ENCODE assay signal across 16 cellular contexts in the genomic region with DNA sequence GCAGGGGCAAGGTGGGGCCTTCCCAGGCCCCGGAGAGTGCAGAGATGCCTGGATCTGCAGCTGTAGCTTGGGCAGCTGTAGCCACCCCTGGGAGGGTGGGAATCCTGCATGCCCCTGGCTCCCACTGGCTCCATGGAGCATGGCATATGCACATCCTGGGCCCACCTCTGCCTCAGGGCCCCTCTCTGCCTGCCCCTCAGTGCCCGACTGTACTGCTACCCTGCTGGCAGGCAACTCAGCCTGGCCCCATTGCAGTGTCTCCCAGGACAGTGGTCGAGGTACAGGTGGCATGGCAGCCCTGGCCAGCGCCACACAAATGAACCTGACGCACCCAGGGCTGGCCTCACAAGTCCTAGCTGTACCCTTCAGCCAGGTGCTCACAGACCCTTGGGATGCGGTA. TPM values are rescaled to one million over a fixed set of nuclear protein-coding genes. Genes with fewer than 3 reads are reported as not detected.
DNase-seq lines count a peak whose midpoint lies in the region; ATAC-seq and TF ChIP-seq lines count a peak whose summit lies in the region.
"Had no signal": no experiment of that assay in that cellular context is flagged by ENCODE, and none has a peak within 500 bp of the region (broad histone marks: within the 10 kb centered on the region; RNA-seq: fewer than 3 reads in every experiment).

No MANE protein-coding gene starts in this region.

- H3K4me1 ChIP-seq in right cardiac atrium (ENCODE audit: control insufficient read depth, insufficient read depth, low read length) (peaks cover 9% of the 10 kb centered on the region), right atrium auricular region (peaks cover 0 to 11% of the 10 kb centered on the region in 2 donors)
- H3K4me1 ChIP-seq in naive thymus-derived CD4-positive, alpha-beta T cell (ENCODE audit: control insufficient read depth in 2 of 2, insufficient read depth in 2 of 2, low read length in 2 of 2), result peaks cover 3 to 23% of the 10 kb centered on the region in 2 donors

- peaks cover 41% of the 10 kb centered on the region for H3K4me1 Mint-ChIP-seq in T-helper 17 cell
- H3K4me1 Mint-ChIP-seq in naive thymus-derived CD4-positive, alpha-beta T cell, result peaks cover 19 to 83% (median 53%) of the 10 kb centered on the region in 7 donors
- peaks cover 13% of the 10 kb centered on the region for H3K4me1 Mint-ChIP-seq in activated CD4-positive, alpha-beta memory T cell treated with anti-CD3 and anti-CD28 coated beads, Interleukin-2, amount 10 ng/mL, durations not matched to agents 7 days and 5 days

- H3K27ac ChIP-seq in right cardiac atrium (ENCODE audit: low read length) (no peak overlapping the region), right atrium auricular region (no peak overlapping the region)
- no peak overlapping the region for H3K27ac ChIP-seq in naive thymus-derived CD4-positive, alpha-beta T cell (ENCODE audit: low read depth, low read length)
- H3K27ac ChIP-seq: BLaER1 treated with 17β-estradiol and CSF1 and Interleukin-3, amounts not matched to agents 10 nM and 100 nM had no signal

- TF ChIP-seq CTCF in right atrium auricular region (IDR thresholded peaks at IDR 0.05), result no peak

- ATAC-seq in right cardiac atrium, result peak; percentile 17 to 33
- ATAC-seq in T-helper 17 cell, result peak; percentile 16
- ATAC-seq in naive thymus-derived CD4-positive, alpha-beta T cell, result peak; percentile 16
- ATAC-seq in HG02973 (IDR thresholded peaks at IDR 0.05; ENCODE audit: unreplicated experiment), result no peak
- ATAC-seq: CD8-positive, alpha-beta T cell; GM23338; HCT116 had no signal

- 98% methylated on average over 6 of the region's 6 CpGs for WGBS in right cardiac atrium

- H3K9me3 Mint-ChIP-seq in naive thymus-derived CD4-positive, alpha-beta T cell, result peaks cover 0 to 2% (median 0%) of the 10 kb centered on the region in 11 donors
- H3K9me3 Mint-ChIP-seq in activated CD4-positive, alpha-beta memory T cell treated with anti-CD3 and anti-CD28 coated beads, Interleukin-2, amount 10 ng/mL, durations not matched to agents 7 days and 5 days, result no peaks in the 10 kb centered on the region
- H3K9me3 Mint-ChIP-seq: CD8-positive, alpha-beta T cell; GM23338; HFFc6; IgD-negative memory B cell had no signal

- H3K4me3 ChIP-seq in right cardiac atrium (ENCODE audit: low read length) (no peak overlapping the region), right atrium auricular region (no peak overlapping the region)
- no peak overlapping the region for H3K4me3 ChIP-seq in naive thymus-derived CD4-positive, alpha-beta T cell (ENCODE audit: low read length)
- H3K4me3 ChIP-seq: BLaER1 treated with 17β-estradiol and CSF1 and Interleukin-3, amounts not matched to agents 10 nM and 100 nM; GM23338 had no signal

- H3K36me3 Mint-ChIP-seq in T-helper 17 cell (ENCODE audit: low read depth), result no peaks in the 10 kb centered on the region
- peaks cover 0 to 10% (median under 1%) of the 10 kb centered on the region in 5 donors for H3K36me3 Mint-ChIP-seq in naive thymus-derived CD4-positive, alpha-beta T cell
- no peaks in the 10 kb centered on the region for H3K36me3 Mint-ChIP-seq in activated CD4-positive, alpha-beta memory T cell treated with anti-CD3 and anti-CD28 coated beads, Interleukin-2, amount 10 ng/mL, durations not matched to agents 7 days and 5 days (ENCODE audit: low read depth)
- H3K36me3 Mint-ChIP-seq: IgD-negative memory B cell had no signal

- POLR2A ChIA-PET in naive thymus-derived CD4-positive, alpha-beta T cell (lab: Charles Lee), result no interaction called here
- POLR2A ChIA-PET in activated CD4-positive, alpha-beta memory T cell treated with anti-CD3 and anti-CD28 coated beads, Interleukin-2, amount 10 ng/mL, durations not matched to agents 7 days and 5 days (lab: Charles Lee), result no interaction called here

- no peaks in the 10 kb centered on the region for H3K9me3 ChIP-seq in right cardiac atrium (ENCODE audit: control insufficient read depth, low read length)
- H3K9me3 ChIP-seq in right atrium auricular region, result no peaks in the 10 kb centered on the region
- no peaks in the 10 kb centered on the region for H3K9me3 ChIP-seq in T-helper 17 cell (ENCODE audit: control insufficient read depth, low read length, poor library complexity, severe bottlenecking)
- H3K9me3 ChIP-seq in naive thymus-derived CD4-positive, alpha-beta T cell (ENCODE audit: control insufficient read depth in 2 of 3, low read length in 3 of 3), result no peaks in the 10 kb centered on the region

- H3K27me3 ChIP-seq in right cardiac atrium (ENCODE audit: control insufficient read depth, insufficient read depth) (no peaks in the 10 kb centered on the region), right atrium auricular region (no peaks in the 10 kb centered on the region)
- no peaks in the 10 kb centered on the region for H3K27me3 ChIP-seq in naive thymus-derived CD4-positive, alpha-beta T cell (ENCODE audit: control insufficient read depth in 2 of 2, insufficient read depth in 2 of 2, low read length in 2 of 2)
- H3K27me3 ChIP-seq: BLaER1 treated with 17β-estradiol and CSF1 and Interleukin-3, amounts not matched to agents 10 nM and 100 nM had no signal

- no peak overlapping the region for H3K4me3 Mint-ChIP-seq in T-helper 17 cell
- peak overlapping the region in 1 of 10 donors; percentile 11 for H3K4me3 Mint-ChIP-seq in naive thymus-derived CD4-positive, alpha-beta T cell
- H3K4me3 Mint-ChIP-seq in activated CD4-positive, alpha-beta memory T cell treated with anti-CD3 and anti-CD28 coated beads, Interleukin-2, amount 10 ng/mL, durations not matched to agents 7 days and 5 days, result no peak overlapping the region
- H3K4me3 Mint-ChIP-seq: B cell; CD8-positive, alpha-beta T cell; GM23338; HFFc6; IgD-negative memory B cell had no signal

- CTCF ChIA-PET in naive thymus-derived CD4-positive, alpha-beta T cell (lab: Charles Lee), result interaction anchor here (0.7 kb wide), 1 partner anchor 1590 kb away, joined by 7 read pairs; no protein-coding TSS in a partner anchor
- CTCF ChIA-PET in activated CD4-positive, alpha-beta memory T cell treated with anti-CD3 and anti-CD28 coated beads, Interleukin-2, amount 10 ng/mL, durations not matched to agents 7 days and 5 days (lab: Charles Lee), result no interaction called here

- H3K27me3 Mint-ChIP-seq in T-helper 17 cell, result no peaks in the 10 kb centered on the region
- H3K27me3 Mint-ChIP-seq in naive thymus-derived CD4-positive, alpha-beta T cell, result no peaks in the 10 kb centered on the region
- H3K27me3 Mint-ChIP-seq in activated CD4-positive, alpha-beta memory T cell treated with anti-CD3 and anti-CD28 coated beads, Interleukin-2, amount 10 ng/mL, durations not matched to agents 7 days and 5 days, result no peaks in the 10 kb centered on the region
- H3K27me3 Mint-ChIP-seq: B cell, IgD-negative memory B cell had no signal

- intact Hi-C loops in right cardiac atrium (cut with DNase I), result no loop called here
- intact Hi-C loops in naive thymus-derived CD4-positive, alpha-beta T cell (cut with micrococcal nuclease), result no loop called here

- H3K36me3 ChIP-seq in right atrium auricular region, result no peaks in the 10 kb centered on the region
- H3K36me3 ChIP-seq in naive thymus-derived CD4-positive, alpha-beta T cell (ENCODE audit: control insufficient read depth in 2 of 3, insufficient read depth in 3 of 3, low read length in 3 of 3), result no peaks in the 10 kb centered on the region

- no peak overlapping the region for H3K27ac Mint-ChIP-seq in T-helper 17 cell
- H3K27ac Mint-ChIP-seq in naive thymus-derived CD4-positive, alpha-beta T cell, result no peak overlapping the region
- no peak overlapping the region for H3K27ac Mint-ChIP-seq in activated CD4-positive, alpha-beta memory T cell treated with anti-CD3 and anti-CD28 coated beads, Interleukin-2, amount 10 ng/mL, durations not matched to agents 7 days and 5 days
- H3K27ac Mint-ChIP-seq: B cell; CD8-positive, alpha-beta T cell; HFFc6; IgD-negative memory B cell had no signal

- DNase-seq in right cardiac atrium (peak in 1 of 3 donors; percentile 47), right atrium auricular region (ENCODE audit: low spot score) (no peak), T-helper 17 cell (no peak)
- DNase-seq in naive thymus-derived CD4-positive, alpha-beta T cell, result no peak
- DNase-seq in stimulated activated CD4-positive, alpha-beta T cell treated with anti-CD3 and anti-CD28 coated beads, Interleukin-1b, Interleukin-23, amount 100 ng/mL, for 48 hours, result no peak
- DNase-seq in activated CD4-positive, alpha-beta memory T cell treated with anti-CD3 and anti-CD28 coated beads, Interleukin-2, amount 10 ng/mL, durations not matched to agents 7 days and 5 days, result no peak
- DNase-seq: CD8-positive, alpha-beta T cell; DMS 273 treated with DMSO at 0.1 percent for 48 hours; H7; HFFc6 had no signal

RNA-seq across cellular contexts. Expression of a gene that starts 23.9 kb away (rescaled TPM):
- total RNA-seq in right cardiac atrium, result 10 to 100 TPM; 10.3 to 14.5 (median 11.6) TPM
- 4.1 TPM for polyA plus RNA-seq in right cardiac atrium
- 10 to 100 TPM; 10.6 to 13.6 TPM for total RNA-seq in right atrium auricular region
- 10 to 100 TPM; 60.5 to 74.3 TPM for total RNA-seq in T-helper 17 cell
- 10 to 100 TPM in 4 of 5 experiments, 1 to 10 TPM in 1; 6.5 to 47.0 (median 24.2) TPM for total RNA-seq in naive thymus-derived CD4-positive, alpha-beta T cell
- 1 to 10 TPM; 6.5 to 6.7 TPM for polyA plus RNA-seq in naive thymus-derived CD4-positive, alpha-beta T cell
- 1 to 10 TPM; 8.5 to 9.0 TPM for total RNA-seq in activated CD4-positive, alpha-beta memory T cell treated with anti-CD3 and anti-CD28 coated beads, Interleukin-2, amount 10 ng/mL, durations not matched to agents 7 days and 5 days
